11 cellular contexts compared by ENCODE assay signal in the genomic region with DNA sequence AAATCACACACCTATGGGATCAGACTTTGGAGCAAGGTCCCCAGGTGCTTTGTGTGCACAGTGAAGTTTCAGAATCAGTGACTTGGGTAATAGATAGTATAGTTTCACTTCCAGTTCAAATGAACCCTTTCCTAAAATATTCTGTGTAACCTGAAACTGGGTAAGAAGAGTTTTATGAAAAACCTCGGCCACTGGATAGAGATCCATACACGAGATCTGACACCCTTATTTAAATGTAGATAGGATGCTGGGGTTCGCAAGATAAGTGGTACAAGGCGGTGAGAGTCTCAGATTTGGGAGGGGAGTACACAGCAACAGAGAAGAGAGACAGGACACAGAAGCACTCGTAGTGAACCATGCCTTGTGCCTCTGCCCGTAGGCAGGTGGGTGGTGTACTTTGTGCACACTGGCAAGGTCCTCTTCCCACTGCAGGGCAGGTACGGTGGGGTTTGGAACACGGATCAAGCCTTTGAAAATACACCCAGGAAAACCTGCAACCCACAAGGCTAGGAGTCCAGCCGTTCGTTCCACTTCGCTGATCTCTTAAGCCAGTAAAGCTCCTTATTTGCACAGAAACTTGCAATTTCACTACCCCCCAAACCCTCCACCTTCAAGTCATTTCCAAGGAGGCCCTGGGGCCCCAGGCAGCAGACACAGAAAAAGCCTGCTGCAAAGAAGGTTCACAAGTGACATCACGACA.
DNase-seq lines count a peak whose midpoint lies in the region; ATAC-seq, FAIRE-seq and TF ChIP-seq lines count a peak whose summit lies in the region.
"Had no signal": no experiment of that assay in that cellular context is flagged by ENCODE, and none has a peak within 500 bp of the region (broad histone marks: within the 10 kb centered on the region; RNA-seq: fewer than 3 reads in every experiment).

No MANE protein-coding gene starts in this region.

- peak overlapping the region; percentile 75 for H2AFZ ChIP-seq in GM12878 (ENCODE audit: control insufficient read depth, low read depth, low read length)

- in situ Hi-C loops in GM12878 (cut with MboI) = no loop called here

- no peak overlapping the region for H3K56ac ChIP-seq in mesendoderm (ENCODE audit: low read length)

- peak; percentile 96 for FAIRE-seq in GM12878 (lab: Jason Lieb, UNC)
- FAIRE-seq: K562 had no signal

- no peaks in the 10 kb centered on the region for H4K20me1 ChIP-seq in GM12878 (ENCODE audit: control insufficient read depth, insufficient read depth)

- H3K18ac ChIP-seq in mesendoderm (ENCODE audit: low read length) = no peak overlapping the region

- POLR2A ChIA-PET in GM12878 (lab: Charles Lee) = no interaction called here

- TF ChIP-seq RAD21 in GM12878 (IDR thresholded peaks at IDR 0.05; ENCODE audit: insufficient read depth, low read depth, low read length) = no peak

- peak overlapping the region; percentile 63 for H3K4me3 ChIP-seq in GM12878
- no peak overlapping the region for H3K4me3 ChIP-seq in mesendoderm (ENCODE audit: low read length)
- no peak overlapping the region for H3K4me3 ChIP-seq in colonic mucosa
- H3K4me3 ChIP-seq in lower lobe of right lung = no peak overlapping the region
- H3K4me3 ChIP-seq: K562 had no signal

- RAD21 ChIA-PET in GM12878 (lab: Charles Lee; ENCODE audit: unreplicated experiment) = interaction anchor here (0.8 to 1.3 kb wide), 2 partner anchors 73 to 204 kb away, joined by 3 read pairs; no protein-coding TSS in a partner anchor

- no peak for TF ChIP-seq EP300 in GM12878 (IDR thresholded peaks at IDR 0.05; ENCODE audit: borderline replicate concordance in 1 of 2, control insufficient read depth in 1 of 2, low read depth in 2 of 2, low read length in 2 of 2)

- H3K9me3 ChIP-seq in GM12878 (replicated peaks; ENCODE audit: control insufficient read depth, insufficient read depth, low read length) = no peaks in the 10 kb centered on the region
- H3K9me3 ChIP-seq in colonic mucosa = no peaks in the 10 kb centered on the region
- H3K9me3 ChIP-seq in lower lobe of right lung = no peaks in the 10 kb centered on the region

- no peak for TF ChIP-seq POLR2A in GM18505 (IDR thresholded peaks at IDR 0.05; ENCODE audit: borderline replicate concordance, extremely low read depth, insufficient read depth, insufficient read length)
- TF ChIP-seq POLR2A in GM12878 (IDR thresholded peaks at IDR 0.05; ENCODE audit: low read depth, low read length) = no peak

- peak overlapping the region; percentile 85 for H3K27ac ChIP-seq in GM12878 (ENCODE audit: control insufficient read depth, insufficient read depth)
- no peak overlapping the region for H3K27ac ChIP-seq in mesendoderm (ENCODE audit: low read depth, low read length)
- no peak overlapping the region for H3K27ac ChIP-seq in colonic mucosa
- H3K27ac ChIP-seq in lower lobe of right lung = no peak overlapping the region

- H4K5ac ChIP-seq in mesendoderm (ENCODE audit: low read length) = no peak overlapping the region

- SMC1A ChIA-PET in GM12878 (lab: Charles Lee; ENCODE audit: uncharacterized antibody, unreplicated experiment) = interaction anchor here (1.0 to 1.4 kb wide), 5 partner anchors 9 to 26 kb away, joined by 3 to 6 read pairs (median 3); no protein-coding TSS in a partner anchor

- H3K9ac ChIP-seq in GM12878 (ENCODE audit: control insufficient read depth, insufficient read depth, low read length) (peak overlapping the region; percentile 64), mesendoderm (ENCODE audit: low read length) (no peak overlapping the region), colonic mucosa (ENCODE audit: low read depth in 2 of 2, low read length in 2 of 2) (no peak overlapping the region)

- no peak overlapping the region for H2BK15ac ChIP-seq in mesendoderm (replicated peaks; ENCODE audit: low read depth)

- H3K4me1 ChIP-seq in GM12878 (ENCODE audit: control insufficient read depth, insufficient read depth, low read length) (peaks cover 37% of the 10 kb centered on the region), mesendoderm (ENCODE audit: control insufficient read depth, low read depth, low read length) (no peaks in the 10 kb centered on the region), colonic mucosa (no peaks in the 10 kb centered on the region), lower lobe of right lung (no peaks in the 10 kb centered on the region)

- BruUV-seq in GM12878 (replicated peaks; lab: Mats Ljungman, UMichigan) = no TSS peak

- ATAC-seq in GM18505 (IDR thresholded peaks at IDR 0.05; ENCODE audit: unreplicated experiment) (peak; percentile 82), GM19468 (IDR thresholded peaks at IDR 0.05; ENCODE audit: extremely low read depth, unreplicated experiment) (peak; percentile 76), HG03066 (IDR thresholded peaks at IDR 0.05; ENCODE audit: low read depth, unreplicated experiment) (peak; percentile 85), GM12878 (peak; percentile 84), lower lobe of right lung (no peak)

- CTCF ChIA-PET in GM12878 (lab: Yijun Ruan, JAX) = interaction anchor here (0.8 to 1.6 kb wide), 4 partner anchors 9 to 308 kb away, joined by 3 to 5 read pairs (median 4); no protein-coding TSS in a partner anchor

- no peak overlapping the region for H3K4ac ChIP-seq in mesendoderm (ENCODE audit: low read depth, low read length)

- no peak overlapping the region for H4K8ac ChIP-seq in mesendoderm (ENCODE audit: low read depth, low read length)

- TF ChIP-seq CTCF in GM12878 (IDR thresholded peaks at IDR 0.05 in 2 of 3, conservative IDR thresholded peaks at IDR 0.05 in 1 of 3; ENCODE audit: control insufficient read depth in 2 of 3, extremely low read depth in 1 of 3, insufficient read depth in 1 of 3, low read depth in 3 of 3, low read length in 3 of 3) (no peak), colonic mucosa (IDR thresholded peaks at IDR 0.05) (no peak), lower lobe of right lung (IDR thresholded peaks at IDR 0.05) (no peak)

- no peaks in the 10 kb centered on the region for H3K27me3 ChIP-seq in GM12878 (replicated peaks in 1 of 2; ENCODE audit: control insufficient read depth in 2 of 2, insufficient read depth in 2 of 2, low read length in 1 of 2)
- no peaks in the 10 kb centered on the region for H3K27me3 ChIP-seq in mesendoderm (ENCODE audit: insufficient read depth, low read length, poor library complexity)
- no peaks in the 10 kb centered on the region for H3K27me3 ChIP-seq in colonic mucosa
- H3K27me3 ChIP-seq in lower lobe of right lung (ENCODE audit: low read depth) = peaks cover 15% of the 10 kb centered on the region

- DNase-seq in GM12878 (ENCODE audit: low read depth, low spot score) (peak; percentile 44), mesendoderm (no peak), colonic mucosa (no peak), lower lobe of right lung (no peak)
- no peak for DNase-seq in central memory CD4-positive, alpha-beta T cell
- DNase-seq: DMS79 treated with DMSO at 0.1 percent for 48 hours, OCI-M1 had no signal

- H3K4me2 ChIP-seq in GM12878 (ENCODE audit: control insufficient read depth, insufficient read depth) = peak overlapping the region; percentile 99
- no peak overlapping the region for H3K4me2 ChIP-seq in mesendoderm (ENCODE audit: low read length)

- H3K79me2 ChIP-seq in GM12878 (ENCODE audit: control insufficient read depth, insufficient read depth, low read length) (no peaks in the 10 kb centered on the region), mesendoderm (ENCODE audit: control insufficient read depth, insufficient read depth, low read length) (no peaks in the 10 kb centered on the region)

- no peaks in the 10 kb centered on the region for H3K36me3 ChIP-seq in GM12878 (ENCODE audit: control insufficient read depth in 2 of 2, insufficient read depth in 2 of 2, low read length in 1 of 2)
- H3K36me3 ChIP-seq in mesendoderm (ENCODE audit: control insufficient read depth, insufficient read depth, low read length) = no peaks in the 10 kb centered on the region
- H3K36me3 ChIP-seq in colonic mucosa = no peaks in the 10 kb centered on the region
- H3K36me3 ChIP-seq in lower lobe of right lung = no peaks in the 10 kb centered on the region

- intact Hi-C loops in GM12878 (cut with micrococcal nuclease; ENCODE audit: unreplicated experiment) = loop anchor here (10.0 kb wide), 1 partner anchor 274 kb away; no protein-coding TSS in a partner anchor
- intact Hi-C loops in colonic mucosa (cut with DNase I) = no loop called here
- intact Hi-C loops in lower lobe of right lung (cut with DNase I) = no loop called here

- 2% methylated on average over 12 of the region's 12 CpGs for WGBS in GM12878 (ENCODE audit: insufficient coverage, insufficient replicate concordance, low lambda C conversion rate, missing lambda C conversion rate)
- no CpG with 5 or more reads among the region's 12 CpGs for WGBS in mesendoderm (ENCODE audit: extremely low coverage, insufficient coverage, low lambda C conversion rate)

- no peak overlapping the region for H2BK5ac ChIP-seq in mesendoderm (ENCODE audit: low read length)

- no peak overlapping the region for H2BK120ac ChIP-seq in mesendoderm (ENCODE audit: low read depth, low read length)

- no peak overlapping the region for H2AK5ac ChIP-seq in mesendoderm (ENCODE audit: low read length)

- no peak overlapping the region for H3K23ac ChIP-seq in mesendoderm (ENCODE audit: low read length)

- no peaks in the 10 kb centered on the region for H3K79me1 ChIP-seq in mesendoderm (ENCODE audit: low read length)

TF ChIP-seq in GM12878, 131 proteins besides CTCF, POLR2A, EP300 and RAD21 (continues in another document):
- peak; percentile 54 for TF ChIP-seq FOXM1 (IDR thresholded peaks at IDR 0.05; ENCODE audit: low read depth, low read length)
- no peak for TF ChIP-seq CBX5 (IDR thresholded peaks at IDR 0.05; ENCODE audit: low read depth)

Comparison
In these comparisons a context has a peak if more than half of its experiments do, and no peak if none do; other contexts are left out.
1. ATAC-seq: peak in GM18505 (single experiment), GM19468 (single experiment), HG03066 (single experiment) and GM12878 (single experiment); none in lower lobe of right lung (0 of 2).